9 cellular contexts compared by ENCODE assay signal in the genomic region with DNA sequence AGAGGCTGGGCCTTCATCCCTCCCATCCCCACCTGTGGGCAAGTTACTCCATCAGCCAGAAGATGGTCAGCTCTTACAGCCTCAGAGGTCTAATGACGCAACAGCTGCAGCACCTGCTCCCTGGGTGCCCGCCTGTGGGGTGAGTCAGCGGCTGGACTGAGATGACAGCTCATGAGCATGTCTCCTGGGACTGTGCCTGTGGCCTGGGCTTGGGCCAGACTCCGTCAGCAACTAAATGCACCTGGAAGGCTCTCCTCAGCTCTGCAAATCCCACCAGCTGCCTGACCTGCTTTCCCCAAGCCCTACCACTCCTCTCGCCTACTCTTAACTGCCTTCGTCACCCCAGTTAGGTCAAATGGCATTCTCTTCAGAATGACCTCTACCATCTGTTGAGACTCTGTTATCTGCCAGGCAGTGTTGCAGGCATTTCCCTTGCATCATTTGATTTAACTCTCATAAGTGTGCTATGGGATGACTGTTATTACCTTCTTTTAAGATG. TPM values are rescaled to one million over a fixed set of nuclear protein-coding genes. Genes with fewer than 3 reads are reported as not detected.
DNase-seq lines count a peak whose midpoint lies in the region; FAIRE-seq and TF ChIP-seq lines count a peak whose summit lies in the region.
"Had no signal": no experiment of that assay in that cellular context is flagged by ENCODE, and none has a peak within 500 bp of the region (broad histone marks: within the 10 kb centered on the region; RNA-seq: fewer than 3 reads in every experiment).

No MANE protein-coding gene starts in this region.

- no peaks in the 10 kb centered on the region for H3K36me3 Mint-ChIP-seq in type B pancreatic cell

- H3K9me2 ChIP-seq in GM23248 (ENCODE audit: insufficient read depth) = no peaks in the 10 kb centered on the region

- no peaks in the 10 kb centered on the region for H3K79me2 ChIP-seq in GM23248 (ENCODE audit: insufficient read depth)

- H2AFZ ChIP-seq in GM23248 = no peak overlapping the region

- intact Hi-C loops in testis (cut with DNase I; ENCODE audit: low total_unique reads) = no loop called here

- WGBS in GM23248 (ENCODE audit: low coverage in 1 of 2, low lambda C conversion rate in 2 of 2, missing lambda C conversion rate in 2 of 2), 2 experiments = 26 to 30% methylated on average over 6 of the region's 6 CpGs
- WGBS in testis, 2 donors = 86 to 88% methylated on average over 3 to 6 of the region's 6 CpGs

- H3K27me3 ChIP-seq in BLaER1 treated with 17β-estradiol and CSF1 and Interleukin-3, amounts not matched to agents 10 nM and 100 nM = no peaks in the 10 kb centered on the region
- H3K27me3 ChIP-seq in GM23248 (replicated peaks; ENCODE audit: insufficient read depth) (no peaks in the 10 kb centered on the region), testis (no peaks in the 10 kb centered on the region)
- H3K27me3 ChIP-seq: adrenal gland had no signal

- H3K36me3 ChIP-seq in BLaER1 treated with 17β-estradiol and CSF1 and Interleukin-3, amounts not matched to agents 10 nM and 100 nM = no peaks in the 10 kb centered on the region
- H3K36me3 ChIP-seq in GM23248 (ENCODE audit: low read depth) = no peaks in the 10 kb centered on the region
- H3K36me3 ChIP-seq in testis (ENCODE audit: low read depth, missing control alignments) = no peaks in the 10 kb centered on the region
- H3K36me3 ChIP-seq: adrenal gland had no signal

- H3K9me3 Mint-ChIP-seq in type B pancreatic cell = no peaks in the 10 kb centered on the region

- FAIRE-seq in GM12892 (lab: Jason Lieb, UNC) = no peak

- peaks cover 0 to 23% (median 14%) of the 10 kb centered on the region in 11 experiments; a peak in 16 of 22 replicates for H3K9me3 ChIP-seq in BLaER1 treated with 17β-estradiol and CSF1 and Interleukin-3, amounts not matched to agents 10 nM and 100 nM (replicated peaks in 1 of 11)
- H3K9me3 ChIP-seq in GM23248 (ENCODE audit: low read depth) = no peaks in the 10 kb centered on the region
- H3K9me3 ChIP-seq in testis = no peaks in the 10 kb centered on the region
- H3K9me3 ChIP-seq: adrenal gland had no signal

- TF ChIP-seq POLR2A in testis (IDR thresholded peaks at IDR 0.05) (no peak), GM12892 (IDR thresholded peaks at IDR 0.05; ENCODE audit: low read depth, low read length) (no peak)

- H3K27me3 Mint-ChIP-seq in type B pancreatic cell = no peaks in the 10 kb centered on the region

- peaks cover 11% of the 10 kb centered on the region; the same call in 1 of the 2 replicates for H3F3A ChIP-seq in GM23248 (ENCODE audit: insufficient read depth)

- H3K27ac Mint-ChIP-seq in type B pancreatic cell = no peak overlapping the region

- peaks cover 15% of the 10 kb centered on the region for H3K4me1 Mint-ChIP-seq in type B pancreatic cell (ENCODE audit: unreplicated experiment)

- peak overlapping the region in 8 of 11 experiments; percentile 33 to 94 (median 74); a peak in 15 of 22 replicates for H3K27ac ChIP-seq in BLaER1 treated with 17β-estradiol and CSF1 and Interleukin-3, amounts not matched to agents 10 nM and 100 nM
- H3K27ac ChIP-seq in GM23248 (no peak overlapping the region), testis (no peak overlapping the region)
- H3K27ac ChIP-seq: adrenal gland had no signal

- no peak overlapping the region for H3K4me3 ChIP-seq in BLaER1 treated with 17β-estradiol and CSF1 and Interleukin-3, amounts not matched to agents 10 nM and 100 nM
- H3K4me3 ChIP-seq in GM23248 (no peak overlapping the region), testis (no peak overlapping the region)
- H3K4me3 ChIP-seq: adrenal gland had no signal

- H3K9ac ChIP-seq in BLaER1 treated with 17β-estradiol and CSF1 and Interleukin-3, amounts not matched to agents 10 nM and 100 nM = peak overlapping the region in 5 of 11 experiments; percentile 47 to 76 (median 61); a peak in 10 of 22 replicates
- no peak overlapping the region for H3K9ac ChIP-seq in GM23248

- peak overlapping the region; percentile 33 to 87 (median 74) for H3K4me2 ChIP-seq in BLaER1 treated with 17β-estradiol and CSF1 and Interleukin-3, amounts not matched to agents 10 nM and 100 nM
- H3K4me2 ChIP-seq in GM23248 (ENCODE audit: unreplicated experiment) = no peak overlapping the region

- H3K4me1 ChIP-seq in BLaER1 treated with 17β-estradiol and CSF1 and Interleukin-3, amounts not matched to agents 10 nM and 100 nM = peaks cover 17 to 62% (median 57%) of the 10 kb centered on the region in 10 experiments
- peaks cover 7% of the 10 kb centered on the region for H3K4me1 ChIP-seq in GM23248 (ENCODE audit: insufficient read depth)
- H3K4me1 ChIP-seq in testis = no peaks in the 10 kb centered on the region
- H3K4me1 ChIP-seq: adrenal gland had no signal

- no peak overlapping the region for H3K4me3 Mint-ChIP-seq in type B pancreatic cell

- no peaks in the 10 kb centered on the region for H4K20me1 ChIP-seq in BLaER1 treated with 17β-estradiol and CSF1 and Interleukin-3, amounts not matched to agents 10 nM and 100 nM
- no peaks in the 10 kb centered on the region for H4K20me1 ChIP-seq in GM23248 (ENCODE audit: insufficient read depth)

- no peak for TF ChIP-seq CTCF in type B pancreatic cell (conservative IDR thresholded peaks at IDR 0.05)
- TF ChIP-seq CTCF in testis (IDR thresholded peaks at IDR 0.05) = no peak

- in situ Hi-C loops in GM23248 (cut with MboI) = no loop called here

- DNase-seq in GM23248 = peak; percentile 91
- DNase-seq in NCI-H1092 (lab: John Stamatoyannopoulos, UW) = peak; percentile 76
- peak; percentile 95 for DNase-seq in dermis blood vessel endothelial cell
- DNase-seq in type B pancreatic cell (ENCODE audit: extremely low spot score, unreplicated experiment) = peak; percentile 55
- DNase-seq in testis = no peak
- no peak for DNase-seq in GM12892 (ENCODE audit: insufficient read length)
- no peak for DNase-seq in C1 segment of cervical spinal cord (lab: John Stamatoyannopoulos, UW)

RNA-seq across cellular contexts. Expression of gene ETS2, which starts 47.7 kb away (rescaled TPM):
- 4.4 and 7.0 TPM in 2 replicates for total RNA-seq in GM23248 (2014; rRNA removed; shearing (Covaris generic))
- 7.3 and 7.9 TPM in 2 replicates for polyA plus RNA-seq in GM23248 (2016; fragmentation: Nextera tagmentation; extraction: Ambion mirVana)
- total RNA-seq in dermis blood vessel endothelial cell = 26.2 and 30.1 TPM in 2 replicates
- total RNA-seq in type B pancreatic cell (ENCODE audit: low replicate concordance) = 42.2 and 46.8 TPM in 2 replicates
- total RNA-seq in testis = 10 to 100 TPM; 13.3 to 19.8 TPM
- polyA plus RNA-seq in testis (ENCODE audit: insufficient read depth, low read depth, low replicate concordance) = 16.2 TPM
- polyA plus RNA-seq in GM12892 (2012; ENCODE audit: missing spikeins) = 3.3 TPM

Comparison
In these comparisons a context has a peak if more than half of its experiments do, and no peak if none do; other contexts are left out.
1. H3K27ac ChIP-seq: peak in BLaER1 treated with 17β-estradiol and CSF1 and Interleukin-3, amounts not matched to agents 10 nM and 100 nM (8 of 11); none in GM23248 (single experiment) and testis (0 of 2).
2. DNase-seq: peak in GM23248 (single experiment), NCI-H1092 (single experiment), dermis blood vessel endothelial cell (single experiment) and type B pancreatic cell (single experiment); none in testis (single experiment), GM12892 (single experiment) and C1 segment of cervical spinal cord (0 of 14).